ENCODE assay signal across 9 cellular contexts in the genomic region with DNA sequence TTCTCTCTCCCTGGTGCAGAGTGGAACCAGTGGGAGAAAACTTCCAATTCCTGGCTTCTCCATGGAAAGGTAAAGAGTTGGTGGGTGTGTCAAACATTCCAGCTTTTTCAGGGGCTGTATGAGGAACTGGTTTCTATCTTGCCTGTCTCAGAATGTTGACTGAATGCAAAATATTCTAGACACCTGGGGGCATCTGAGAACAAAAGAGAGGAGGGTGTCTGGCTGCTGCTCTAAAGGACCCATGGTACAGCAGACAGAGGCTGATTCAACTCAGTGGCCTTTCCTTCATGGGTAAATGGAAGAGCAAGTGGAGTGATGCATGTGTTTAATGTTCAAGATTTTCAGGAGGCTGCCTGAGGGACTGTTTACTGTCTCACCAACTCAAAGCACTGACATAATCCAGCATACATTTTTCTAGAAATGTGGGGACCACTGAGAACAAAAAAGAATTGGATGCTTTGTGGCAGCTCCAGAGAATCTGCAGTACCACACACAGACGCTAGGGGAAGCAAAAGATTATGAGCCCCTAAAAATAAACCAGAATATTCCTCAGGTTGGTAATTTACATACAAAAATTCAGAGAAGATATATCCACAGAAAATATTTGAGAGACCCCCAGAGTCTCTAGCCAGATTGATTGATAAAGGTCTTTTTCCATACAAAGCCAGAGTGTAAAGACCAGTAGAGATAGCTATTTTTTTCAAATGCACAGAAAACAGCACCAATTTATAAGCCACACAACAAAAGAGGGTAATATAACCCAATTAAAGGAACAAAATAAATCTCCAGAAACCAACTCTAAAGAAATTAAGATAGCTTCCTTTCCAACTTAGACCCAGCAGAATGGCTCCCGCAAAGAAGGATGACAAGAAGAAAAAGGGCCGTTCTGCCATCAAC. TPM values are rescaled to one million over a fixed set of nuclear protein-coding genes. Genes with fewer than 3 reads are reported as not detected.
A peak's percentile ranks its signal among the peaks of the same experiment; 100 is the strongest.
DNase-seq lines count a peak whose midpoint lies in the region; ATAC-seq and TF ChIP-seq lines count a peak whose summit lies in the region.
"Had no signal": no experiment of that assay in that cellular context is flagged by ENCODE, and none has a peak within 500 bp of the region (broad histone marks: within the 10 kb centered on the region; RNA-seq: fewer than 3 reads in every experiment).

No MANE protein-coding gene starts in this region.

- WGBS in right cardiac atrium = 67% methylated on average over 3 of the region's 3 CpGs
- WGBS in gastroesophageal sphincter (ENCODE audit: low coverage in 1 of 2), 2 donors = 50% methylated on average over 2 of the region's 3 CpGs; no CpG with 5 or more reads in 1 of the 2 donors

- DNase-seq in cardiac muscle cell (ENCODE audit: low read depth in 1 of 2, low spot score in 1 of 2) = peak in 1 of 2 donors; percentile 19
- DNase-seq in right cardiac atrium = no peak
- DNase-seq in RKO (ENCODE audit: low spot score) = peak; percentile 17
- no peak for DNase-seq in type B pancreatic cell (ENCODE audit: extremely low spot score, unreplicated experiment)
- no peak for DNase-seq in coronary artery (ENCODE audit: low spot score)
- DNase-seq: SHP77 had no signal

- no peak for TF ChIP-seq POLR2A in gastroesophageal sphincter (IDR thresholded peaks at IDR 0.05)

- H3K4me3 ChIP-seq in cardiac muscle cell (no peak overlapping the region), right cardiac atrium (ENCODE audit: low read length) (no peak overlapping the region), gastroesophageal sphincter (no peak overlapping the region), coronary artery (no peak overlapping the region)

- H3K36me3 Mint-ChIP-seq in type B pancreatic cell = no peaks in the 10 kb centered on the region

- TF ChIP-seq CTCF in cardiac muscle cell (IDR thresholded peaks at IDR 0.05; ENCODE audit: low read depth, low read length) (peak; percentile 67), gastroesophageal sphincter (IDR thresholded peaks at IDR 0.05) (peak; percentile 18 to 51 (median 24)), type B pancreatic cell (conservative IDR thresholded peaks at IDR 0.05) (peak; percentile 73), coronary artery (IDR thresholded peaks at IDR 0.05) (no peak)

- intact Hi-C loops in right cardiac atrium (cut with DNase I) = no loop called here

- no peaks in the 10 kb centered on the region for H3K36me3 ChIP-seq in cardiac muscle cell
- H3K36me3 ChIP-seq in gastroesophageal sphincter = no peaks in the 10 kb centered on the region

- no peaks in the 10 kb centered on the region for H3K4me1 ChIP-seq in cardiac muscle cell (ENCODE audit: low read depth)
- H3K4me1 ChIP-seq in right cardiac atrium (ENCODE audit: control insufficient read depth, insufficient read depth, low read length) = no peaks in the 10 kb centered on the region
- no peaks in the 10 kb centered on the region for H3K4me1 ChIP-seq in gastroesophageal sphincter

- H3K27me3 ChIP-seq in cardiac muscle cell (no peaks in the 10 kb centered on the region), right cardiac atrium (ENCODE audit: control insufficient read depth, insufficient read depth) (no peaks in the 10 kb centered on the region), gastroesophageal sphincter (no peaks in the 10 kb centered on the region)

- H3K27ac ChIP-seq in cardiac muscle cell = no peak overlapping the region
- no peak overlapping the region for H3K27ac ChIP-seq in right cardiac atrium (ENCODE audit: low read length)
- no peak overlapping the region for H3K27ac ChIP-seq in gastroesophageal sphincter
- H3K27ac ChIP-seq in coronary artery = no peak overlapping the region

- TF ChIP-seq EP300 in gastroesophageal sphincter (IDR thresholded peaks at IDR 0.05) = no peak

- peaks cover 10% of the 10 kb centered on the region for H3K9me3 Mint-ChIP-seq in type B pancreatic cell

- H3K27me3 Mint-ChIP-seq in type B pancreatic cell = no peaks in the 10 kb centered on the region

- no peaks in the 10 kb centered on the region for H3K9me3 ChIP-seq in cardiac muscle cell (ENCODE audit: low read depth)
- no peaks in the 10 kb centered on the region for H3K9me3 ChIP-seq in right cardiac atrium (ENCODE audit: control insufficient read depth, low read length)
- peaks cover 0 to 17% (median 0%) of the 10 kb centered on the region in 3 donors for H3K9me3 ChIP-seq in gastroesophageal sphincter

- H3K27ac Mint-ChIP-seq in type B pancreatic cell = no peak overlapping the region

- H3K4me3 Mint-ChIP-seq in type B pancreatic cell = no peak overlapping the region

- ATAC-seq in right cardiac atrium = no peak
- ATAC-seq in gastroesophageal sphincter = no peak
- no peak for ATAC-seq in GM21381 (IDR thresholded peaks at IDR 0.05; ENCODE audit: unreplicated experiment)
- ATAC-seq in HG03280 (IDR thresholded peaks at IDR 0.05; ENCODE audit: unreplicated experiment) = no peak

- no peaks in the 10 kb centered on the region for H3K4me1 Mint-ChIP-seq in type B pancreatic cell (ENCODE audit: unreplicated experiment)

RNA-seq across cellular contexts. Expression of gene STARD8, which starts 48.0 kb away (rescaled TPM):
- total RNA-seq in cardiac muscle cell (1.9 TPM in 2 replicates), right cardiac atrium (10 to 100 TPM; 10.2 to 12.2 (median 10.5) TPM), gastroesophageal sphincter (10 to 100 TPM in 3 of 4 donors, 1 to 10 TPM in 1; 8.9 to 15.8 (median 10.8) TPM), type B pancreatic cell (ENCODE audit: low replicate concordance) (0.67 and 9.9 TPM in 2 replicates)
- polyA plus RNA-seq in cardiac muscle cell (0.60 and 0.91 TPM in 2 replicates), right cardiac atrium (6.0 TPM)
